1 cellular context compared by ENCODE assay signal in the genomic region with DNA sequence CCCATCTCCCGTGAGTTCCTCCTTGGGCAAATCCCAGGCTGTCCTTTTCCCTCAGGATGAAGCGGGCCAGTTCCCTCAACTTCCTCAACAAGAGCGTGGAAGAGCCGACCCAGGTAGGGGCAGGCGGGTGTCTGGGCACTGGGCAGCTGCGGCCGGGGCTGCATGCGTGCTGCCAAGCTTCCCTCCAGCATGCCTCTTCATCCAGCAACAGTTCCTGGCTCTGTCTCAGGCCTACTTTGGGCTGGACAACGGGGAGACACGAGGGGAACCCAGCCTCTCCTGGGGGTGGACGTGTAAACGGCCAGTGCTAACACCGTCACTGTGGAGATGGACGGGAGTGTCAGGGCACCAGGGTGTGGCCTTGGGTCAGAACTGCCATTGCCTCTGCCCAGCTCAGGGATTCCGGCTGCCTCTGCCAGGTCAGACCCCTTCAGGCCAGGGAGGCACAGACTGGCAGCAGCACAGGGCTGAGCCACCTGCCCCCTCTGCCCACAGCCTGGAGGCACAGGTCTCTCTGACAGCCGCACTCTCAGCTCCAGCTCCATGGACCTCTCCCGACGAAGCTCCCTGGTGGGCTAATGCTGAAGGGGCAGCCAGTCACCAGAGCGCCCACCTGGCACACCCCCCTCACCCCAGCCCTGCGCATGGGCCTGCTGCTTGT.
TF ChIP-seq lines count a peak whose summit lies in the region.

No MANE protein-coding gene starts in this region.

TF ChIP-seq in HCT116, 20 proteins besides CTCF, POLR2A, EP300 and RAD21 (continued from another document):
- TF ChIP-seq ELF1 (IDR thresholded peaks at IDR 0.05; ENCODE audit: borderline replicate concordance, low read depth): no peak
- no peak for TF ChIP-seq SIN3A (IDR thresholded peaks at IDR 0.05; ENCODE audit: low read depth)
